ENCODE assay signal across 22 cellular contexts in the genomic region with DNA sequence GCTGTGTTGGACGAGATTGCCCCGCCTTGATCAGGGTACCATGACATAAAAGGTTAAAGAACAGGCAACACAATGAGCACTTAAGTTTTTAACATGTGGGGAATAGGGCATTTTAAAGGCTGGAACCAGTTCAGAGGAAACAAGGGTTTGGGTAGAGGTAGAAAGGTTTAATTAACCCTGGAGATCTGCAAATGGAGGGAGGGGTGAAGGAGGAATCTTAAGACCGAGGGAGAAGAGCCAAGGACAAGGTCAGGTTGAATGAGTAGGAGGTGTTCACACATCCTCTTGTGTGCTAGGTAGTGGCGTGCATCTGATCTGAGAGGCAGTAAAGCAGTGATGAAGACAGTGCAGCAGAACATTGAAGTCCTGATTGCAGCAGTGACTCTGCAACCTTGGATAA. TPM values are rescaled to one million over a fixed set of nuclear protein-coding genes. Genes with fewer than 3 reads are reported as not detected.
DNase-seq lines count a peak whose midpoint lies in the region; ATAC-seq, FAIRE-seq and TF ChIP-seq lines count a peak whose summit lies in the region.
"Had no signal": no experiment of that assay in that cellular context is flagged by ENCODE, and none has a peak within 500 bp of the region (broad histone marks: within the 10 kb centered on the region; RNA-seq: fewer than 3 reads in every experiment).

No MANE protein-coding gene starts in this region.

- H3K4me2 ChIP-seq in H9 (ENCODE audit: insufficient read depth, insufficient read length, low read length) (no peak overlapping the region), K562 (ENCODE audit: insufficient read depth, low read length) (no peak overlapping the region)

- peaks cover 35 to 37% of the 10 kb centered on the region in 2 experiments for H3K4me1 Mint-ChIP-seq in H9
- H3K4me1 Mint-ChIP-seq in stimulated activated effector memory CD8-positive, alpha-beta T cell treated with anti-CD3 and anti-CD28 coated beads, Interleukin-12 subunit alpha, Interleukin-12 subunit beta, amount 100 ng/mL, for 72 hours, result peaks cover 17% of the 10 kb centered on the region
- H3K4me1 Mint-ChIP-seq in activated T-helper 1 cell treated with anti-CD3 and anti-CD28 coated beads, Interleukin-12 subunit alpha, Interleukin-12 subunit beta, Interleukin-2, Interleukin-4 antibody, amounts not matched to agents 30 ng/mL and 10 ng/mL and 1 ng/mL, durations not matched to agents 14 hours and 24 hours and 36 hours (ENCODE audit: low read depth), result peaks cover 11% of the 10 kb centered on the region

- peak overlapping the region in 2 of 3 experiments; percentile 4 to 93; a peak in 4 of 7 replicates for H3K27ac Mint-ChIP-seq in H9
- H3K27ac Mint-ChIP-seq in stimulated activated effector memory CD8-positive, alpha-beta T cell treated with anti-CD3 and anti-CD28 coated beads, Interleukin-12 subunit alpha, Interleukin-12 subunit beta, amount 100 ng/mL, for 72 hours, result peak overlapping the region; percentile 20
- H3K27ac Mint-ChIP-seq in activated T-helper 1 cell treated with anti-CD3 and anti-CD28 coated beads, Interleukin-12 subunit alpha, Interleukin-12 subunit beta, Interleukin-2, Interleukin-4 antibody, amounts not matched to agents 30 ng/mL and 10 ng/mL and 1 ng/mL, durations not matched to agents 14 hours and 24 hours and 36 hours, result no peak overlapping the region
- H3K27ac Mint-ChIP-seq: activated CD4-positive, alpha-beta T cell treated with anti-CD3 and anti-CD28 coated beads, Interleukin-2, amount 10 ng/mL, durations not matched to agents 7 days and 5 days; activated naive CD8-positive, alpha-beta T cell treated with anti-CD3 and anti-CD28 coated beads, Interleukin-2, amount 10 ng/mL, durations not matched to agents 7 days and 5 days; T-helper 1 cell treated with Interleukin-12 subunit alpha and Interleukin-12 subunit beta and Interleukin-4 antibody, amounts not matched to agents 30 μg/mL and 1 μg/mL, for 36 hours had no signal

- H2AK5ac ChIP-seq in H9 (ENCODE audit: insufficient read length, low read length), result no peak overlapping the region

- no peak overlapping the region for H3K14ac ChIP-seq in H9 (ENCODE audit: insufficient read depth, low read length)

- no peak overlapping the region for H2BK12ac ChIP-seq in H9 (ENCODE audit: insufficient read length, low read depth, low read length)

- no peak for TF ChIP-seq EP300 in K562 (IDR thresholded peaks at IDR 0.05; ENCODE audit: low read length)

- H2AFZ ChIP-seq in H9 (ENCODE audit: low read length), result no peak overlapping the region
- no peak overlapping the region for H2AFZ ChIP-seq in K562 (ENCODE audit: low read depth, low read length)

- no peak for TF ChIP-seq RAD21 in K562 (CRISPR knock-in tag; conservative IDR thresholded peaks at IDR 0.05 in 1 of 2, IDR thresholded peaks at IDR 0.05 in 1 of 2)

- peak; percentile 64 for TF ChIP-seq POLR2A in K562 (conservative IDR thresholded peaks at IDR 0.05)

- H3K4ac ChIP-seq in H9 (ENCODE audit: low read depth, low read length), result no peak overlapping the region

- no CpG with 5 or more reads among the region's 4 CpGs for WGBS in H9 (ENCODE audit: extremely low coverage, insufficient read length, low lambda C conversion rate)
- WGBS in K562 (ENCODE audit: insufficient coverage, low coverage, missing lambda C conversion rate), result 72% methylated on average over 4 of the region's 4 CpGs

- no TSS peak for BruUV-seq in K562 (replicated peaks; lab: Mats Ljungman, UMichigan)

- intact Hi-C loops in left ventricle myocardium superior (cut with micrococcal nuclease), result no loop called here
- intact Hi-C loops in K562 (cut with micrococcal nuclease), result no loop called here
- intact Hi-C loops in activated T-helper 1 cell treated with anti-CD3 and anti-CD28 coated beads, Interleukin-12 subunit alpha, Interleukin-12 subunit beta, Interleukin-2, Interleukin-4 antibody, amounts not matched to agents 30 ng/mL and 10 ng/mL and 1 ng/mL, durations not matched to agents 14 hours and 24 hours and 36 hours (cut with micrococcal nuclease), result no loop called here

- H3K4me3 ChIP-seq in cardiac muscle cell, result no peak overlapping the region
- no peak overlapping the region for H3K4me3 ChIP-seq in K562
- H3K4me3 ChIP-seq: tibial nerve had no signal

- no peaks in the 10 kb centered on the region for H3K23me2 ChIP-seq in H9 (ENCODE audit: insufficient read length, low read depth, low read length, poor library complexity, severe bottlenecking)

- no peak overlapping the region for H2BK20ac ChIP-seq in H9 (ENCODE audit: low read depth, low read length, poor library complexity, severe bottlenecking)

- H3K27me3 ChIP-seq in cardiac muscle cell (no peaks in the 10 kb centered on the region), H9 (ENCODE audit: insufficient read depth, low read length) (no peaks in the 10 kb centered on the region), K562 (ENCODE audit: control insufficient read depth in 2 of 2, insufficient read depth in 2 of 2, low read length in 2 of 2) (no peaks in the 10 kb centered on the region)
- H3K27me3 ChIP-seq: tibial nerve had no signal

- no peaks in the 10 kb centered on the region for H3K9me3 Mint-ChIP-seq in H9
- no peaks in the 10 kb centered on the region for H3K9me3 Mint-ChIP-seq in stimulated activated effector memory CD8-positive, alpha-beta T cell treated with anti-CD3 and anti-CD28 coated beads, Interleukin-12 subunit alpha, Interleukin-12 subunit beta, amount 100 ng/mL, for 72 hours
- H3K9me3 Mint-ChIP-seq in activated T-helper 1 cell treated with anti-CD3 and anti-CD28 coated beads, Interleukin-12 subunit alpha, Interleukin-12 subunit beta, Interleukin-2, Interleukin-4 antibody, amounts not matched to agents 30 ng/mL and 10 ng/mL and 1 ng/mL, durations not matched to agents 14 hours and 24 hours and 36 hours, result no peaks in the 10 kb centered on the region
- H3K9me3 Mint-ChIP-seq: activated CD4-positive, alpha-beta T cell treated with anti-CD3 and anti-CD28 coated beads, Interleukin-2, amount 10 ng/mL, durations not matched to agents 7 days and 5 days; activated naive CD8-positive, alpha-beta T cell treated with anti-CD3 and anti-CD28 coated beads, Interleukin-2, amount 10 ng/mL, durations not matched to agents 7 days and 5 days; CD4-positive, CD25-positive, alpha-beta regulatory T cell; IgD-negative memory B cell; stimulated activated naive CD8-positive, alpha-beta T cell treated with anti-CD3 and anti-CD28 coated beads, Interleukin-15, amount 100 ng/mL, for 72 hours; T-helper 1 cell treated with Interleukin-12 subunit alpha and Interleukin-12 subunit beta and Interleukin-4 antibody, amounts not matched to agents 30 μg/mL and 1 μg/mL, for 36 hours had no signal

- in situ Hi-C loops in K562 (cut with MboI), result no loop called here

- no peak overlapping the region for H3K56ac ChIP-seq in H9 (ENCODE audit: insufficient read length, low read depth, low read length)

- ATAC-seq in left ventricle myocardium superior (no peak), K562 (peak; percentile 72), GM19397 (IDR thresholded peaks at IDR 0.05; ENCODE audit: unreplicated experiment) (no peak), HG02798 (IDR thresholded peaks at IDR 0.05; ENCODE audit: poor library complexity, unreplicated experiment) (no peak)
- ATAC-seq in stimulated activated effector memory CD8-positive, alpha-beta T cell treated with anti-CD3 and anti-CD28 coated beads, Interleukin-12 subunit alpha, Interleukin-12 subunit beta, amount 100 ng/mL, for 72 hours, result peak; percentile 39
- ATAC-seq: stimulated activated naive CD8-positive, alpha-beta T cell treated with anti-CD3 and anti-CD28 coated beads, Interleukin-15, amount 100 ng/mL, for 72 hours had no signal

- H2BK15ac ChIP-seq in H9 (ENCODE audit: low read depth, low read length), result no peak overlapping the region

- peaks cover 11 to 48% (median 36%) of the 10 kb centered on the region in 3 experiments for H3K36me3 Mint-ChIP-seq in H9 (ENCODE audit: insufficient read depth in 1 of 3, low read depth in 3 of 3)
- peaks cover 65% of the 10 kb centered on the region for H3K36me3 Mint-ChIP-seq in stimulated activated effector memory CD8-positive, alpha-beta T cell treated with anti-CD3 and anti-CD28 coated beads, Interleukin-12 subunit alpha, Interleukin-12 subunit beta, amount 100 ng/mL, for 72 hours
- peaks cover 44% of the 10 kb centered on the region for H3K36me3 Mint-ChIP-seq in activated T-helper 1 cell treated with anti-CD3 and anti-CD28 coated beads, Interleukin-12 subunit alpha, Interleukin-12 subunit beta, Interleukin-2, Interleukin-4 antibody, amounts not matched to agents 30 ng/mL and 10 ng/mL and 1 ng/mL, durations not matched to agents 14 hours and 24 hours and 36 hours (ENCODE audit: low read depth)

- H3K9ac ChIP-seq in H9 (ENCODE audit: extremely low read depth, insufficient read length, low read length) (no peak overlapping the region), K562 (ENCODE audit: insufficient read depth in 1 of 2, low read depth in 2 of 2, low read length in 2 of 2) (no peak overlapping the region)

- no peak for DNase-seq in cardiac muscle cell (ENCODE audit: low read depth in 1 of 2, low spot score in 1 of 2)
- no peak for DNase-seq in left ventricle myocardium superior
- DNase-seq in H9, result no peak
- DNase-seq in K562 (ENCODE audit: extremely low read depth in 1 of 4, low spot score in 3 of 4), result peak in 1 of 4 experiments; percentile 9
- DNase-seq in stimulated activated effector memory CD8-positive, alpha-beta T cell treated with anti-CD3 and anti-CD28 coated beads, Interleukin-12 subunit alpha, Interleukin-12 subunit beta, amount 100 ng/mL, for 72 hours (ENCODE audit: low spot score in 2 of 2), result no peak
- no peak for DNase-seq in activated T-helper 1 cell treated with anti-CD3 and anti-CD28 coated beads, Interleukin-12 subunit alpha, Interleukin-12 subunit beta, Interleukin-2, Interleukin-4 antibody, amounts not matched to agents 30 ng/mL and 10 ng/mL and 1 ng/mL, durations not matched to agents 14 hours and 24 hours and 36 hours (ENCODE audit: low spot score)
- DNase-seq: activated CD4-positive, alpha-beta T cell treated with anti-CD3 and anti-CD28 coated beads, Interleukin-2, amount 10 ng/mL, durations not matched to agents 7 days and 5 days; activated CD8-positive, alpha-beta memory T cell treated with anti-CD3 and anti-CD28 coated beads, Interleukin-2, amount 50 U/mL, for 48 hours; activated naive CD8-positive, alpha-beta T cell treated with anti-CD3 and anti-CD28 coated beads, Interleukin-2, amount 10 ng/mL, durations not matched to agents 7 days and 5 days; CD4-positive, CD25-positive, alpha-beta regulatory T cell; DMS53; kidney; NCI-H1417; NCI-H524 treated with DMSO at 0.1 percent for 48 hours; occipital lobe; stimulated activated CD4-positive, alpha-beta T cell treated with anti-CD3 and anti-CD28 coated beads, Interleukin-4, amount 100 ng/mL, for 4 hours; stimulated activated naive CD8-positive, alpha-beta T cell treated with anti-CD3 and anti-CD28 coated beads, Interleukin-15, amount 100 ng/mL, for 72 hours had no signal

- H3K27ac ChIP-seq in cardiac muscle cell, result peak overlapping the region; percentile 34
- peak overlapping the region; percentile 47 for H3K27ac ChIP-seq in H9 (ENCODE audit: insufficient read length, low read depth, low read length)
- no peak overlapping the region for H3K27ac ChIP-seq in K562 (ENCODE audit: extremely low read depth, low read depth, low read length)
- H3K27ac ChIP-seq: tibial nerve had no signal

- POLR2A ChIA-PET in K562 (lab: Yijun Ruan, JAX), result interaction anchor here (1.0 kb wide), 1 partner anchor 16 kb away, joined by 3 read pairs; no protein-coding TSS in a partner anchor

- H3K18ac ChIP-seq in H9 (ENCODE audit: insufficient read length, low read depth, low read length), result no peak overlapping the region

- CTCF ChIA-PET in K562 (lab: Yijun Ruan, JAX; ENCODE audit: low intra/inter-chr PET ratio), result no interaction called here

- H3K4me1 ChIP-seq in cardiac muscle cell (ENCODE audit: low read depth) (peaks cover 24% of the 10 kb centered on the region), H9 (ENCODE audit: insufficient read depth, low read length) (peaks cover 3% of the 10 kb centered on the region; the same call in 1 of the 2 replicates), K562 (replicated peaks in 1 of 2; ENCODE audit: control insufficient read depth in 2 of 2, insufficient read depth in 2 of 2, low read length in 2 of 2) (no peaks in the 10 kb centered on the region)

- no peaks in the 10 kb centered on the region for H3K79me1 ChIP-seq in H9 (ENCODE audit: insufficient read depth, low read depth, low read length, poor library complexity, severe bottlenecking)

- FAIRE-seq in K562 (lab: Jason Lieb, UNC), result no peak
- FAIRE-seq: kidney had no signal

- peaks cover under 1% of the 10 kb centered on the region for H3K9me1 ChIP-seq in K562 (ENCODE audit: control insufficient read depth, insufficient read depth, low read length)

- TF ChIP-seq CTCF in cardiac muscle cell (IDR thresholded peaks at IDR 0.05; ENCODE audit: low read depth, low read length) (no peak), H9 (conservative IDR thresholded peaks at IDR 0.05) (no peak), K562 (IDR thresholded peaks at IDR 0.05 in 2 of 3, conservative IDR thresholded peaks at IDR 0.05 in 1 of 3; ENCODE audit: insufficient read depth in 2 of 3, low read depth in 1 of 3, low read length in 3 of 3) (no peak)

- H3K4me3 Mint-ChIP-seq in H9, result no peak overlapping the region
- no peak overlapping the region for H3K4me3 Mint-ChIP-seq in stimulated activated effector memory CD8-positive, alpha-beta T cell treated with anti-CD3 and anti-CD28 coated beads, Interleukin-12 subunit alpha, Interleukin-12 subunit beta, amount 100 ng/mL, for 72 hours
- H3K4me3 Mint-ChIP-seq in activated T-helper 1 cell treated with anti-CD3 and anti-CD28 coated beads, Interleukin-12 subunit alpha, Interleukin-12 subunit beta, Interleukin-2, Interleukin-4 antibody, amounts not matched to agents 30 ng/mL and 10 ng/mL and 1 ng/mL, durations not matched to agents 14 hours and 24 hours and 36 hours, result no peak overlapping the region
- H3K4me3 Mint-ChIP-seq: activated CD4-positive, alpha-beta T cell treated with anti-CD3 and anti-CD28 coated beads, Interleukin-2, amount 10 ng/mL, durations not matched to agents 7 days and 5 days; activated naive CD8-positive, alpha-beta T cell treated with anti-CD3 and anti-CD28 coated beads, Interleukin-2, amount 10 ng/mL, durations not matched to agents 7 days and 5 days; CD4-positive, CD25-positive, alpha-beta regulatory T cell; IgD-negative memory B cell; stimulated activated naive CD8-positive, alpha-beta T cell treated with anti-CD3 and anti-CD28 coated beads, Interleukin-15, amount 100 ng/mL, for 72 hours; T-helper 1 cell treated with Interleukin-12 subunit alpha and Interleukin-12 subunit beta and Interleukin-4 antibody, amounts not matched to agents 30 μg/mL and 1 μg/mL, for 36 hours had no signal

- no peaks in the 10 kb centered on the region for H3K27me3 Mint-ChIP-seq in H9 (ENCODE audit: low read depth)
- H3K27me3 Mint-ChIP-seq in activated T-helper 1 cell treated with anti-CD3 and anti-CD28 coated beads, Interleukin-12 subunit alpha, Interleukin-12 subunit beta, Interleukin-2, Interleukin-4 antibody, amounts not matched to agents 30 ng/mL and 10 ng/mL and 1 ng/mL, durations not matched to agents 14 hours and 24 hours and 36 hours (ENCODE audit: insufficient read depth), result no peaks in the 10 kb centered on the region
- H3K27me3 Mint-ChIP-seq: activated CD4-positive, alpha-beta T cell treated with anti-CD3 and anti-CD28 coated beads, Interleukin-2, amount 10 ng/mL, durations not matched to agents 7 days and 5 days; activated naive CD8-positive, alpha-beta T cell treated with anti-CD3 and anti-CD28 coated beads, Interleukin-2, amount 10 ng/mL, durations not matched to agents 7 days and 5 days; CD4-positive, CD25-positive, alpha-beta regulatory T cell; IgD-negative memory B cell; stimulated activated naive CD8-positive, alpha-beta T cell treated with anti-CD3 and anti-CD28 coated beads, Interleukin-15, amount 100 ng/mL, for 72 hours had no signal

- H4K20me1 ChIP-seq in H9 (ENCODE audit: control insufficient read depth, insufficient read depth, insufficient read length), result no peaks in the 10 kb centered on the region
- 0 out of 2 replicates have a peak, but pooled peaks cover 12% of the 10 kb centered on the region for H4K20me1 ChIP-seq in K562 (replicated peaks; ENCODE audit: control insufficient read depth, insufficient read depth, low read length)

- H2BK120ac ChIP-seq in H9 (ENCODE audit: low read depth, low read length, poor library complexity, severe bottlenecking), result no peak overlapping the region

- peak overlapping the region; percentile 25 for H4K8ac ChIP-seq in H9 (replicated peaks; ENCODE audit: insufficient read length, low read depth, low read length)

- H3K9me3 ChIP-seq in cardiac muscle cell (ENCODE audit: low read depth) (no peaks in the 10 kb centered on the region), H9 (ENCODE audit: control insufficient read depth, low read depth, low read length) (no peaks in the 10 kb centered on the region), K562 (replicated peaks; ENCODE audit: control insufficient read depth, insufficient read depth, low read depth, low read length) (no peaks in the 10 kb centered on the region)
- H3K9me3 ChIP-seq: tibial nerve had no signal

- no peak overlapping the region for H3K23ac ChIP-seq in H9 (ENCODE audit: insufficient read length, low read depth, low read length)

- H4K91ac ChIP-seq in H9 (ENCODE audit: insufficient read length, low read depth, low read length), result no peak overlapping the region

- no peak overlapping the region for H2BK5ac ChIP-seq in H9 (ENCODE audit: insufficient read length, low read length)

- no peak overlapping the region for H4K5ac ChIP-seq in H9 (ENCODE audit: insufficient read length, low read depth, low read length)

- peaks cover 33% of the 10 kb centered on the region for H3K36me3 ChIP-seq in cardiac muscle cell
- H3K36me3 ChIP-seq in K562 (ENCODE audit: control insufficient read depth, insufficient read depth, low read length), result peaks cover 43% of the 10 kb centered on the region

- no peak overlapping the region for H3T11ph ChIP-seq in H9 (ENCODE audit: low read length)

- H3K79me2 ChIP-seq in H9 (ENCODE audit: insufficient read depth, low read length), result peaks cover 3% of the 10 kb centered on the region; the same call in 1 of the 2 replicates
- peaks cover 22% of the 10 kb centered on the region for H3K79me2 ChIP-seq in K562 (ENCODE audit: control insufficient read depth, insufficient read depth, low read length)

RNA-seq across cellular contexts. Expression of a gene that starts 7.9 kb away (rescaled TPM):
- total RNA-seq in cardiac muscle cell (58.9 and 63.4 TPM in 2 replicates), left ventricle myocardium superior (263 TPM), H9 (2021) (393 and 435 TPM in 2 replicates), K562 (2014; rRNA removed) (26.2 and 38.0 TPM in 2 replicates), K562 (2014; rRNA removed; fragmentation: Illumina TruSeq; extraction: Trizol) (82.9 and 107 TPM in 2 replicates), K562 (2015; rRNA removed; fragmentation: Illumina TruSeq; extraction: Trizol) (57.2 and 58.6 TPM in 2 replicates), K562 (2021) (179 and 180 TPM in 2 replicates)
- polyA plus RNA-seq in cardiac muscle cell (406 and 443 TPM in 2 replicates), K562 (2011; rRNA removed) (74.1 and 98.6 TPM in 2 replicates), K562 (2014; fragmentation: Illumina TruSeq; extraction: Trizol) (39.6 and 50.3 TPM in 2 replicates), K562 (2014; fragmentation: Nextera tagmentation; extraction: Ambion mirVana) (100 to 1,000 TPM; 311 to 363 TPM), K562 (2014; rRNA removed) (56.1 and 66.1 TPM in 2 replicates)
- 16.1 and 36.2 TPM in 2 replicates for total RNA-seq in K562 (2011; cell fraction: chromatin; rRNA removed; ENCODE audit: low replicate concordance)
- total RNA-seq in K562 (2011; cell fraction: nucleolus; rRNA removed), result 10.8 and 15.3 TPM in 2 replicates
- total RNA-seq in K562 (2011; cell fraction: nucleoplasm; rRNA removed), result 28.9 and 42.6 TPM in 2 replicates
- 16.2 and 25.3 TPM in 2 replicates for polyA plus RNA-seq in K562 (2011; cell fraction: cytosol; rRNA removed)
- polyA plus RNA-seq in K562 (2011; cell fraction: nucleus; rRNA removed), result 10.0 and 19.6 TPM in 2 replicates
- polyA plus RNA-seq in K562 (2012), result 88.6 and 104 TPM in 2 replicates
- 20.8 and 22.9 TPM in 2 replicates for polyA minus RNA-seq in K562 (2011; rRNA and poly(A)+ RNA removed)
- 7.7 and 8.0 TPM in 2 replicates for polyA minus RNA-seq in K562 (2011; cell fraction: cytosol; rRNA and poly(A)+ RNA removed)
- 13.1 and 28.0 TPM in 2 replicates for polyA minus RNA-seq in K562 (2011; cell fraction: nucleus; rRNA and poly(A)+ RNA removed)
- total RNA-seq in activated T-helper 1 cell treated with anti-CD3 and anti-CD28 coated beads, Interleukin-12 subunit alpha, Interleukin-12 subunit beta, Interleukin-2, Interleukin-4 antibody, amounts not matched to agents 30 ng/mL and 10 ng/mL and 1 ng/mL, durations not matched to agents 14 hours and 24 hours and 36 hours, result 265 and 280 TPM in 2 replicates

RNA-seq across cellular contexts. Expression of a gene that starts 28.5 kb away (rescaled TPM):
- total RNA-seq in cardiac muscle cell (4.1 and 7.8 TPM in 2 replicates), left ventricle myocardium superior (0.12 TPM), H9 (2021) (59.3 and 61.8 TPM in 2 replicates), K562 (2014; rRNA removed) (17.0 and 23.9 TPM in 2 replicates), K562 (2014; rRNA removed; fragmentation: Illumina TruSeq; extraction: Trizol) (29.9 and 30.7 TPM in 2 replicates), K562 (2015; rRNA removed; fragmentation: Illumina TruSeq; extraction: Trizol) (31.0 and 33.3 TPM in 2 replicates), K562 (2021) (29.5 and 35.9 TPM in 2 replicates)
- polyA plus RNA-seq in cardiac muscle cell (5.1 and 16.9 TPM in 2 replicates), K562 (2011; rRNA removed) (30.5 and 38.5 TPM in 2 replicates), K562 (2014; fragmentation: Illumina TruSeq; extraction: Trizol) (42.0 and 53.3 TPM in 2 replicates), K562 (2014; fragmentation: Nextera tagmentation; extraction: Ambion mirVana) (10 to 100 TPM; 17.7 to 25.8 TPM), K562 (2014; rRNA removed) (30.8 and 32.3 TPM in 2 replicates)
- total RNA-seq in K562 (2011; cell fraction: chromatin; rRNA removed; ENCODE audit: low replicate concordance), result 7.3 and 28.3 TPM in 2 replicates
- 5.5 and 5.8 TPM in 2 replicates for total RNA-seq in K562 (2011; cell fraction: nucleolus; rRNA removed)
- 10.3 and 15.0 TPM in 2 replicates for total RNA-seq in K562 (2011; cell fraction: nucleoplasm; rRNA removed)
- 10.3 and 15.6 TPM in 2 replicates for polyA plus RNA-seq in K562 (2011; cell fraction: cytosol; rRNA removed)
- polyA plus RNA-seq in K562 (2011; cell fraction: nucleus; rRNA removed), result 11.7 and 15.1 TPM in 2 replicates
- polyA plus RNA-seq in K562 (2012), result 16.2 and 22.4 TPM in 2 replicates
- 27.3 and 29.1 TPM in 2 replicates for polyA minus RNA-seq in K562 (2011; rRNA and poly(A)+ RNA removed)
- 17.6 and 26.9 TPM in 2 replicates for polyA minus RNA-seq in K562 (2011; cell fraction: cytosol; rRNA and poly(A)+ RNA removed)
- 6.6 and 10.2 TPM in 2 replicates for polyA minus RNA-seq in K562 (2011; cell fraction: nucleus; rRNA and poly(A)+ RNA removed)
- 29.4 and 32.4 TPM in 2 replicates for total RNA-seq in activated T-helper 1 cell treated with anti-CD3 and anti-CD28 coated beads, Interleukin-12 subunit alpha, Interleukin-12 subunit beta, Interleukin-2, Interleukin-4 antibody, amounts not matched to agents 30 ng/mL and 10 ng/mL and 1 ng/mL, durations not matched to agents 14 hours and 24 hours and 36 hours

RNA-seq across cellular contexts. Expression of a gene that starts 28.6 kb away (rescaled TPM):
- total RNA-seq in cardiac muscle cell, result 40.9 and 74.1 TPM in 2 replicates
- polyA plus RNA-seq in cardiac muscle cell, result 55.3 and 60.4 TPM in 2 replicates
- 23.7 TPM for total RNA-seq in left ventricle myocardium superior
- total RNA-seq in H9 (2021), result 31.3 and 33.2 TPM in 2 replicates
- 5.1 and 5.5 TPM in 2 replicates for total RNA-seq in K562 (2011; cell fraction: chromatin; rRNA removed; ENCODE audit: low replicate concordance)
- 7.1 and 10.3 TPM in 2 replicates for total RNA-seq in K562 (2011; cell fraction: nucleolus; rRNA removed)
- 8.3 and 9.7 TPM in 2 replicates for total RNA-seq in K562 (2011; cell fraction: nucleoplasm; rRNA removed)
- 40.4 and 61.8 TPM in 2 replicates for total RNA-seq in K562 (2014; rRNA removed)
- 10.0 and 10.3 TPM in 2 replicates for total RNA-seq in K562 (2014; rRNA removed; fragmentation: Illumina TruSeq; extraction: Trizol)
- total RNA-seq in K562 (2015; rRNA removed; fragmentation: Illumina TruSeq; extraction: Trizol), result 15.3 and 15.7 TPM in 2 replicates
- 18.0 and 18.9 TPM in 2 replicates for total RNA-seq in K562 (2021)
- 12.6 and 15.9 TPM in 2 replicates for polyA plus RNA-seq in K562 (2011; rRNA removed)
- 10.0 and 17.4 TPM in 2 replicates for polyA plus RNA-seq in K562 (2011; cell fraction: cytosol; rRNA removed)
- 8.9 and 12.1 TPM in 2 replicates for polyA plus RNA-seq in K562 (2011; cell fraction: nucleus; rRNA removed)
- 15.1 and 16.9 TPM in 2 replicates for polyA plus RNA-seq in K562 (2012)
- polyA plus RNA-seq in K562 (2014; fragmentation: Illumina TruSeq; extraction: Trizol), result 8.3 and 11.4 TPM in 2 replicates
- 10 to 100 TPM in 1 of 2 experiments, 1 to 10 TPM in 1; 6.5 to 12.5 TPM for polyA plus RNA-seq in K562 (2014; fragmentation: Nextera tagmentation; extraction: Ambion mirVana)
- polyA plus RNA-seq in K562 (2014; rRNA removed), result 25.3 and 29.5 TPM in 2 replicates
- polyA minus RNA-seq in K562 (2011; rRNA and poly(A)+ RNA removed), result 3.2 and 4.3 TPM in 2 replicates
- polyA minus RNA-seq in K562 (2011; cell fraction: cytosol; rRNA and poly(A)+ RNA removed), result 3.8 and 5.4 TPM in 2 replicates
- polyA minus RNA-seq in K562 (2011; cell fraction: nucleus; rRNA and poly(A)+ RNA removed), result 3.5 and 3.8 TPM in 2 replicates
- total RNA-seq in activated T-helper 1 cell treated with anti-CD3 and anti-CD28 coated beads, Interleukin-12 subunit alpha, Interleukin-12 subunit beta, Interleukin-2, Interleukin-4 antibody, amounts not matched to agents 30 ng/mL and 10 ng/mL and 1 ng/mL, durations not matched to agents 14 hours and 24 hours and 36 hours, result 31.4 and 33.3 TPM in 2 replicates

Comparison
In these comparisons a context has a peak if more than half of its experiments do, and no peak if none do; other contexts are left out.
1. ATAC-seq: peak in K562 (single experiment) and stimulated activated effector memory CD8-positive, alpha-beta T cell treated with anti-CD3 and anti-CD28 coated beads, Interleukin-12 subunit alpha, Interleukin-12 subunit beta, amount 100 ng/mL, for 72 hours (single experiment); none in left ventricle myocardium superior (single experiment), GM19397 (single experiment) and HG02798 (single experiment).